ENCODE assay signal across 16 cellular contexts in genomic region chr5:126858441-126858840, GRCh38.
"Had no signal": no experiment of that assay in that cellular context is flagged by ENCODE, and none has a peak within 500 bp of the region (broad histone marks: within the 10 kb centered on the region; RNA-seq: fewer than 3 reads in every experiment).

No MANE protein-coding gene starts in this region.

- H3K9ac ChIP-seq: parathyroid adenoma had no signal

- H3K4me3 ChIP-seq: gastroesophageal sphincter, left lung, transverse colon had no signal

- H3K36me3 ChIP-seq: gastroesophageal sphincter, left lung, transverse colon had no signal

- H3K27me3 ChIP-seq: left lung, transverse colon had no signal

- H3K9me3 Mint-ChIP-seq: stimulated activated effector memory CD8-positive, alpha-beta T cell treated with anti-CD3 and anti-CD28 coated beads, Interleukin-12 subunit alpha, Interleukin-12 subunit beta, amount 100 ng/mL, for 72 hours had no signal

- H3K36me3 Mint-ChIP-seq: stimulated activated effector memory CD8-positive, alpha-beta T cell treated with anti-CD3 and anti-CD28 coated beads, Interleukin-12 subunit alpha, Interleukin-12 subunit beta, amount 100 ng/mL, for 72 hours had no signal

- H3K9me3 ChIP-seq: gastroesophageal sphincter, left lung, transverse colon had no signal

- H3K27ac Mint-ChIP-seq: activated CD4-positive, alpha-beta memory T cell treated with anti-CD3 and anti-CD28 coated beads, Interleukin-2, amount 10 ng/mL, durations not matched to agents 7 days and 5 days; activated T-cell treated with anti-CD3 and anti-CD28 coated beads, Interleukin-2, amount 50 U/mL, for 72 hours; stimulated activated effector memory CD8-positive, alpha-beta T cell treated with anti-CD3 and anti-CD28 coated beads, Interleukin-12 subunit alpha, Interleukin-12 subunit beta, amount 100 ng/mL, for 72 hours had no signal

- H3K27ac ChIP-seq: gastroesophageal sphincter, left lung, parathyroid adenoma had no signal

- H3K4me1 ChIP-seq: left lung had no signal

- H3K4me3 Mint-ChIP-seq: activated CD4-positive, alpha-beta memory T cell treated with anti-CD3 and anti-CD28 coated beads, Interleukin-2, amount 10 ng/mL, durations not matched to agents 7 days and 5 days; activated naive CD8-positive, alpha-beta T cell treated with anti-CD3 and anti-CD28 coated beads, Interleukin-2, amount 10 ng/mL, durations not matched to agents 7 days and 5 days; activated T-cell treated with anti-CD3 and anti-CD28 coated beads, Interleukin-2, amount 50 U/mL, for 72 hours; neural crest cell; stimulated activated effector memory CD8-positive, alpha-beta T cell treated with anti-CD3 and anti-CD28 coated beads, Interleukin-12 subunit alpha, Interleukin-12 subunit beta, amount 100 ng/mL, for 72 hours had no signal

- DNase-seq: activated CD4-positive, alpha-beta memory T cell treated with anti-CD3 and anti-CD28 coated beads, Interleukin-2, amount 10 ng/mL, durations not matched to agents 7 days and 5 days; activated CD8-positive, alpha-beta memory T cell treated with anti-CD3 and anti-CD28 coated beads, Interleukin-2, amount 50 U/mL, for 4 hours; activated gamma-delta T cell treated with Interleukin-2 at 50 U/mL for 16 hours; activated naive CD8-positive, alpha-beta T cell treated with anti-CD3 and anti-CD28 coated beads, Interleukin-2, amount 10 ng/mL, durations not matched to agents 7 days and 5 days; activated T-cell treated with anti-CD3 and anti-CD28 coated beads, Interleukin-2, amount 50 U/mL, for 72 hours; aorta; left lung; mesenchymal stem cell; retina; SW 1271; T-helper 9 cell; transverse colon had no signal

- ATAC-seq: activated T-cell treated with anti-CD3 and anti-CD28 coated beads, Interleukin-2, amount 50 U/mL, for 72 hours; stimulated activated effector memory CD8-positive, alpha-beta T cell treated with anti-CD3 and anti-CD28 coated beads, Interleukin-12 subunit alpha, Interleukin-12 subunit beta, amount 100 ng/mL, for 72 hours had no signal

- H3K27me3 Mint-ChIP-seq: activated CD4-positive, alpha-beta memory T cell treated with anti-CD3 and anti-CD28 coated beads, Interleukin-2, amount 10 ng/mL, durations not matched to agents 7 days and 5 days; activated naive CD8-positive, alpha-beta T cell treated with anti-CD3 and anti-CD28 coated beads, Interleukin-2, amount 10 ng/mL, durations not matched to agents 7 days and 5 days had no signal
